In the genomic region with DNA sequence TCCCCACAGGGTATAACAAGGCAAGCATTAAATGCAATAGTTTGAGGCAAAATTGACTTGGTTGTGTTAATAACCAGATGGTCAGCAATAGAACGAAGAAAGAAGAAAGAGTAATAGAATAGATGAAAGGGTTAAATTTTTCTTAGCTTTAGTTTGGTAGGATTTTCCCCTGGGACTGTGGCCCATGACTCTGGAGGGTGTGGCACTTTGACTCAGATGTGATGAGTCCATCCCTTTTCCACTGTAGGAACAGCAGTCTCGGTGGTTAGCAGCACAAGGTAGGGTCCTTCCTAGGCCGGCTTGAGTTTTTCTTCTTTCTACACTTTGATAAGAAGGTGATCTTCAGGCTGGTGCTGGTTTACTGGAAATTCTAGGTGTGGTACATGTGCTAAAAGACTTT, we compare ENCODE assay signal across 5 cellular contexts. TPM values are rescaled to one million over a fixed set of nuclear protein-coding genes. Genes with fewer than 3 reads are reported as not detected.
"Had no signal": no experiment of that assay in that cellular context is flagged by ENCODE, and none has a peak within 500 bp of the region (broad histone marks: within the 10 kb centered on the region; RNA-seq: fewer than 3 reads in every experiment).

No MANE protein-coding gene starts in this region.

RNA-seq across cellular contexts. Expression of a gene that starts 54.7 kb away (rescaled TPM):
- total RNA-seq: activated CD4-positive, alpha-beta memory T cell treated with anti-CD3 and anti-CD28 coated beads, Interleukin-2, amount 10 ng/mL, durations not matched to agents 7 days and 5 days; activated CD4-positive, alpha-beta T cell treated with anti-CD3 and anti-CD28 coated beads for 36 hours; activated CD8-positive, alpha-beta memory T cell treated with anti-CD3 and anti-CD28 coated beads for 36 hours; activated naive CD4-positive, alpha-beta T cell treated with anti-CD3 and anti-CD28 coated beads for 36 hours; activated T-helper 17 cell treated with anti-CD3 and anti-CD28 coated beads, Interleukin-2, amount 50 U/mL, for 72 hours had no signal
